In genomic region chr21:17819878-17820232, GRCh38 we compare ENCODE assay signal across 8 cellular contexts. TPM values are rescaled to one million over a fixed set of nuclear protein-coding genes. Genes with fewer than 3 reads are reported as not detected.
DNase-seq lines count a peak whose midpoint lies in the region; ATAC-seq, FAIRE-seq and TF ChIP-seq lines count a peak whose summit lies in the region.

No MANE protein-coding gene starts in this region.

- H3K79me2 ChIP-seq in ACC112 (ENCODE audit: control insufficient read depth, insufficient read depth, low read length, unreplicated experiment) = peaks cover 12% of the 10 kb centered on the region

- H3K9me3 ChIP-seq in body of pancreas = no peaks in the 10 kb centered on the region
- H3K9me3 ChIP-seq in thymus (ENCODE audit: control insufficient read depth) = no peaks in the 10 kb centered on the region

- FAIRE-seq in GM18507 (lab: Jason Lieb, UNC) = peak; percentile 92

- intact Hi-C loops in body of pancreas (cut with DNase I) = no loop called here

- TF ChIP-seq CTCF in body of pancreas (IDR thresholded peaks at IDR 0.05) = peak in 3 of 7 experiments; percentile 14 to 22 (median 22)

- H3K27me3 ChIP-seq in ACC112 (ENCODE audit: insufficient read depth, low read length) (no peaks in the 10 kb centered on the region), body of pancreas (no peaks in the 10 kb centered on the region), thymus (ENCODE audit: control insufficient read depth, insufficient read depth) (no peaks in the 10 kb centered on the region)

- H3K4me1 ChIP-seq in ACC112 (ENCODE audit: control insufficient read depth, insufficient read depth, low read length, unreplicated experiment) = peaks cover 10% of the 10 kb centered on the region
- peaks cover 11% of the 10 kb centered on the region for H3K4me1 ChIP-seq in body of pancreas
- peaks cover 7% of the 10 kb centered on the region for H3K4me1 ChIP-seq in thymus (ENCODE audit: control insufficient read depth, insufficient read depth, low read length)

- TF ChIP-seq POLR2A in body of pancreas (IDR thresholded peaks at IDR 0.05) = no peak

- H3K4me3 ChIP-seq in ACC112 (ENCODE audit: low read depth, low read length) = peak overlapping the region; percentile 95
- H3K4me3 ChIP-seq in body of pancreas = peak overlapping the region; percentile 94 to 95
- peak overlapping the region; percentile 85 for H3K4me3 ChIP-seq in thymus (ENCODE audit: low read length)

- ATAC-seq in HG02870 (IDR thresholded peaks at IDR 0.05; ENCODE audit: unreplicated experiment) (peak; percentile 66), body of pancreas (peak; percentile 57), left lobe of liver (peak; percentile 60)

- peak overlapping the region; percentile 77 for H2AFZ ChIP-seq in ACC112 (ENCODE audit: low read length, unreplicated experiment)

- H3K36me3 ChIP-seq in ACC112 (ENCODE audit: insufficient read depth, low read length) = no peaks in the 10 kb centered on the region
- no peaks in the 10 kb centered on the region for H3K36me3 ChIP-seq in body of pancreas (replicated peaks in 1 of 2; ENCODE audit: insufficient read depth in 1 of 2, low read depth in 2 of 2)
- H3K36me3 ChIP-seq in thymus (ENCODE audit: control insufficient read depth, insufficient read depth) = peaks cover 3% of the 10 kb centered on the region

- peak overlapping the region; percentile 65 for H3K27ac ChIP-seq in ACC112 (ENCODE audit: low read depth, low read length)
- peak overlapping the region; percentile 82 to 96 (median 92) for H3K27ac ChIP-seq in body of pancreas
- H3K27ac ChIP-seq in thymus (ENCODE audit: low read depth) = peak overlapping the region; percentile 97

- DNase-seq in GM18507 (ENCODE audit: extremely low spot score, insufficient read length, low read depth) (peak; percentile 39), NCI-H2171 treated with DMSO at 0.1 percent for 48 hours (lab: John Stamatoyannopoulos, UW) (peak; percentile 74), body of pancreas (no peak), left lobe of liver (ENCODE audit: low spot score) (no peak)
- DNase-seq in activated CD8-positive, alpha-beta memory T cell treated with anti-CD3 and anti-CD28 coated beads for 24 hours = no peak

- 0 to 1% methylated on average over 6 of the region's 6 CpGs for WGBS in body of pancreas, 2 donors
- WGBS in thymus = under 1% methylated on average over 6 of the region's 6 CpGs

RNA-seq across cellular contexts. Expression of gene C21orf91, which starts 0.7 kb away (rescaled TPM):
- total RNA-seq in body of pancreas (1 to 10 TPM; 2.0 to 7.0 TPM), left lobe of liver (4.7 TPM)
- polyA plus RNA-seq in thymus = 10.0 TPM

Comparison
In these comparisons a context has a peak if more than half of its experiments do, and no peak if none do; other contexts are left out.
1. DNase-seq: peak in GM18507 (single experiment) and NCI-H2171 treated with DMSO at 0.1 percent for 48 hours (single experiment); none in body of pancreas (0 of 4), left lobe of liver (single experiment) and activated CD8-positive, alpha-beta memory T cell treated with anti-CD3 and anti-CD28 coated beads for 24 hours (single experiment).
2. Peak in every context shown above with its lines, with median percentiles within 50 percentile points of each other: H3K27ac ChIP-seq, H3K4me3 ChIP-seq and ATAC-seq.